Comparison of ENCODE assay signal across 16 cellular contexts in genomic region chr21:43034098-43034497, GRCh38.
"Had no signal": no experiment of that assay in that cellular context is flagged by ENCODE, and none has a peak within 500 bp of the region (broad histone marks: within the 10 kb centered on the region; RNA-seq: fewer than 3 reads in every experiment).

No MANE protein-coding gene starts in this region.

- H3K4me1 Mint-ChIP-seq: activated CD4-positive, alpha-beta T cell treated with anti-CD3 and anti-CD28 coated beads, Interleukin-2, amount 10 ng/mL, durations not matched to agents 7 days and 5 days; activated naive CD8-positive, alpha-beta T cell treated with anti-CD3 and anti-CD28 coated beads for 36 hours; stimulated activated naive B cell treated with anti-CD40 and anti-IgM and Interleukin-4, amounts not matched to agents 10 μg/mL and 1 μg/mL and 100 μg/mL, for 72 hours had no signal

- H3K4me3 Mint-ChIP-seq: activated CD4-positive, alpha-beta T cell treated with anti-CD3 and anti-CD28 coated beads, Interleukin-2, amount 10 ng/mL, durations not matched to agents 7 days and 5 days; activated naive CD8-positive, alpha-beta T cell treated with anti-CD3 and anti-CD28 coated beads for 36 hours; effector memory CD8-positive, alpha-beta T cell; stimulated activated naive B cell treated with anti-CD40 and anti-IgM and Interleukin-4, amounts not matched to agents 10 μg/mL and 1 μg/mL and 100 μg/mL, for 72 hours; T-helper 1 cell treated with Interleukin-12 subunit alpha and Interleukin-12 subunit beta and Interleukin-4 antibody, amounts not matched to agents 30 μg/mL and 1 μg/mL, for 36 hours had no signal

- H3K4me3 ChIP-seq: gastroesophageal sphincter, pancreas, tibial nerve, vagina had no signal

- H3K9me3 ChIP-seq: gastroesophageal sphincter, pancreas, tibial nerve, vagina had no signal

- ATAC-seq: effector memory CD8-positive, alpha-beta T cell; gastroesophageal sphincter; left lobe of liver; pancreas; stimulated activated naive B cell treated with anti-CD40 and anti-IgM and Interleukin-4, amounts not matched to agents 10 μg/mL and 1 μg/mL and 100 μg/mL, for 72 hours had no signal

- H3K4me1 ChIP-seq: gastroesophageal sphincter, pancreas, vagina had no signal

- H3K27ac ChIP-seq: epithelial cell of prostate, gastroesophageal sphincter, pancreas, tibial nerve, vagina had no signal

- DNase-seq: activated CD4-positive, alpha-beta T cell treated with anti-CD3 and anti-CD28 coated beads, Interleukin-2, amount 10 ng/mL, durations not matched to agents 7 days and 5 days; activated gamma-delta T cell treated with Interleukin-2 at 50 U/mL for 16 hours; activated naive CD8-positive, alpha-beta T cell treated with anti-CD3 and anti-CD28 coated beads for 36 hours; anterior cingulate cortex; effector memory CD8-positive, alpha-beta T cell; midbrain; pancreas; stimulated activated naive B cell treated with anti-CD40 and anti-IgM and Interleukin-4, amounts not matched to agents 10 μg/mL and 1 μg/mL and 100 μg/mL, for 72 hours had no signal

- H3K27me3 ChIP-seq: gastroesophageal sphincter, pancreas, tibial nerve, vagina had no signal

- H3K27me3 Mint-ChIP-seq: activated CD4-positive, alpha-beta T cell treated with anti-CD3 and anti-CD28 coated beads, Interleukin-2, amount 10 ng/mL, durations not matched to agents 7 days and 5 days; activated naive CD8-positive, alpha-beta T cell treated with anti-CD3 and anti-CD28 coated beads for 36 hours; effector memory CD8-positive, alpha-beta T cell; stimulated activated naive B cell treated with anti-CD40 and anti-IgM and Interleukin-4, amounts not matched to agents 10 μg/mL and 1 μg/mL and 100 μg/mL, for 72 hours had no signal

- FAIRE-seq: keratinocyte, pancreas, TTC549 had no signal

- H3K9me3 Mint-ChIP-seq: activated CD4-positive, alpha-beta T cell treated with anti-CD3 and anti-CD28 coated beads, Interleukin-2, amount 10 ng/mL, durations not matched to agents 7 days and 5 days; activated naive CD8-positive, alpha-beta T cell treated with anti-CD3 and anti-CD28 coated beads for 36 hours; effector memory CD8-positive, alpha-beta T cell; stimulated activated naive B cell treated with anti-CD40 and anti-IgM and Interleukin-4, amounts not matched to agents 10 μg/mL and 1 μg/mL and 100 μg/mL, for 72 hours; T-helper 1 cell treated with Interleukin-12 subunit alpha and Interleukin-12 subunit beta and Interleukin-4 antibody, amounts not matched to agents 30 μg/mL and 1 μg/mL, for 36 hours had no signal

- H3K27ac Mint-ChIP-seq: activated CD4-positive, alpha-beta T cell treated with anti-CD3 and anti-CD28 coated beads, Interleukin-2, amount 10 ng/mL, durations not matched to agents 7 days and 5 days; activated naive CD8-positive, alpha-beta T cell treated with anti-CD3 and anti-CD28 coated beads for 36 hours; effector memory CD8-positive, alpha-beta T cell; stimulated activated naive B cell treated with anti-CD40 and anti-IgM and Interleukin-4, amounts not matched to agents 10 μg/mL and 1 μg/mL and 100 μg/mL, for 72 hours; T-helper 1 cell treated with Interleukin-12 subunit alpha and Interleukin-12 subunit beta and Interleukin-4 antibody, amounts not matched to agents 30 μg/mL and 1 μg/mL, for 36 hours had no signal
